In the genomic region with DNA sequence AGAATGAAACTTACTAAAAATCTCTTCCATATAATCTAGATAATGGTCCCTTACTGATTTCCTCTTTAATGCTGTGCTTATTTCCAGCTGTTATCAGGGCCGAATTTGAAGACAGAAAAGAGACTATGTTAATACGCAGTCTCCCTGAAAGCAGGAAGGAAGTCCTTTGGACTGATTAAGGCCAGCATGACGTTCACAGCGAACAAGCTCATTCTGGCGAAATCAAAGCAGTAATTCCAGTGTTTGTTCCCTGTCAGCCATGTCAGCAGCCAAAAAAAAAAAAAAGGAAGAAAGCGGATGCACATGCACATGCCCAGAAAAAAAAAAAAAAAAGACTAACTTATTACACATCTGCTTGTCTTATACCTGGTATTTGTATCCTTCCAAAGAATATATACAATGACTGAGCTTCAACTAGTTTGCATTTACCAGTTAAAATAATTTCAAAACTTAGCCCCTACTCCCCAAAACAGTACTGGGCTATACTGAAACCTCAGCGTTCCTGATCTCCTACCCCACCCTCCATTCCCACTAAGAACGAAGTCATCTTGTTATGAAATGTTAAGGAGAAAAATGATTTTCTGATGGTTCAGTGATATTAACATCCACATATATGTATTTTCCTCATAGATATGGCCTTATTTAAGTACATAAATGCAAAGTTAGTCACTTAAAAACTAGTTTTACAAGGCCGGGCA, we compare ENCODE assay signal across 1 cellular context.
TF ChIP-seq lines count a peak whose summit lies in the region.

No MANE protein-coding gene starts in this region.

TF ChIP-seq in endothelial cell of umbilical vein, 7 proteins besides CTCF, POLR2A, EP300 and RAD21:
- TF ChIP-seq JUN (IDR thresholded peaks at IDR 0.05; ENCODE audit: borderline replicate concordance, insufficient read depth, insufficient read length, low read depth), result no peak
- TF ChIP-seq POLR2AphosphoS5 (IDR thresholded peaks at IDR 0.05; ENCODE audit: insufficient read depth, low read depth, low read length), result peak; percentile 14
- TF ChIP-seq FOS (IDR thresholded peaks at IDR 0.05; ENCODE audit: borderline replicate concordance, insufficient read depth, low read length), result peak; percentile 14
